In genomic region chr11:75873417-75874148, GRCh38 we compare ENCODE assay signal across 8 cellular contexts. TPM values are rescaled to one million over a fixed set of nuclear protein-coding genes. Genes with fewer than 3 reads are reported as not detected.
DNase-seq lines count a peak whose midpoint lies in the region; ATAC-seq and TF ChIP-seq lines count a peak whose summit lies in the region.

No MANE protein-coding gene starts in this region.

- no peak overlapping the region for H3K4me3 Mint-ChIP-seq in T-helper 1 cell treated with Interleukin-12 subunit alpha and Interleukin-12 subunit beta and Interleukin-4 antibody, amounts not matched to agents 30 μg/mL and 1 μg/mL, for 36 hours
- peak overlapping the region; percentile 34 for H3K4me3 Mint-ChIP-seq in stimulated activated effector memory CD8-positive, alpha-beta T cell treated with anti-CD3 and anti-CD28 coated beads, Interleukin-12 subunit alpha, Interleukin-12 subunit beta, amount 100 ng/mL, for 72 hours

- BruUV-seq in PC-3 (replicated peaks; lab: Mats Ljungman, UMichigan), result TSS peak; percentile 65

- H3K36me3 Mint-ChIP-seq in T-helper 1 cell treated with Interleukin-12 subunit alpha and Interleukin-12 subunit beta and Interleukin-4 antibody, amounts not matched to agents 30 μg/mL and 1 μg/mL, for 36 hours (ENCODE audit: low read depth), result peaks cover 2% of the 10 kb centered on the region
- peaks cover 18% of the 10 kb centered on the region for H3K36me3 Mint-ChIP-seq in stimulated activated effector memory CD8-positive, alpha-beta T cell treated with anti-CD3 and anti-CD28 coated beads, Interleukin-12 subunit alpha, Interleukin-12 subunit beta, amount 100 ng/mL, for 72 hours

- H4K20me1 ChIP-seq in PC-3 (ENCODE audit: low read length), result no peaks in the 10 kb centered on the region; the same call in 1 of the 2 replicates

- no peak overlapping the region for H3K4me3 ChIP-seq in PC-3 (ENCODE audit: low read length)

- H3K9me2 ChIP-seq in PC-3 (replicated peaks; ENCODE audit: low read length), result no peaks in the 10 kb centered on the region

- H3K4me2 ChIP-seq in PC-3 (ENCODE audit: low read length), result no peak overlapping the region

- POLR2A ChIA-PET in PC-3 (lab: Charles Lee; ENCODE audit: unreplicated experiment), result interaction anchor here (0.5 to 0.7 kb wide), 2 partner anchors 52 to 270 kb away, joined by 3 to 4 read pairs; no protein-coding TSS in a partner anchor
- POLR2A ChIA-PET in RWPE1 (lab: Yijun Ruan, JAX; ENCODE audit: low non-redundant PET), result no interaction called here

- H3F3A ChIP-seq in PC-3 (ENCODE audit: low read length, unreplicated experiment), result no peaks in the 10 kb centered on the region

- CTCF ChIA-PET in PC-3 (lab: Charles Lee) (interaction anchor here (0.5 to 0.8 kb wide), 2 partner anchors 150 to 501 kb away, joined by 3 to 8 read pairs; no protein-coding TSS in a partner anchor), RWPE1 (lab: Yijun Ruan, JAX) (interaction anchor here (0.6 to 1.6 kb wide), 4 partner anchors 13 to 168 kb away, joined by 3 to 8 read pairs (median 4); no protein-coding TSS in a partner anchor)

- H2AFZ ChIP-seq in PC-3 (ENCODE audit: low read length), result no peak overlapping the region

- peaks cover 9% of the 10 kb centered on the region for H3K4me1 Mint-ChIP-seq in T-helper 1 cell treated with Interleukin-12 subunit alpha and Interleukin-12 subunit beta and Interleukin-4 antibody, amounts not matched to agents 30 μg/mL and 1 μg/mL, for 36 hours (ENCODE audit: low read depth)
- H3K4me1 Mint-ChIP-seq in stimulated activated effector memory CD8-positive, alpha-beta T cell treated with anti-CD3 and anti-CD28 coated beads, Interleukin-12 subunit alpha, Interleukin-12 subunit beta, amount 100 ng/mL, for 72 hours, result peaks cover 30% of the 10 kb centered on the region

- H3K79me2 ChIP-seq in PC-3 (ENCODE audit: low read length), result no peaks in the 10 kb centered on the region

- H3K4me1 ChIP-seq in PC-3 (ENCODE audit: insufficient read depth, low read length), result no peaks in the 10 kb centered on the region; the same call in 1 of the 2 replicates

- no peaks in the 10 kb centered on the region for H3K36me3 ChIP-seq in PC-3 (ENCODE audit: low read depth, low read length)

- TF ChIP-seq CTCF in PC-3 (conservative IDR thresholded peaks at IDR 0.05; ENCODE audit: low read depth, low read length) (no peak), RWPE1 (conservative IDR thresholded peaks at IDR 0.05; ENCODE audit: low read depth) (no peak)

- H3K9ac ChIP-seq in PC-3 (ENCODE audit: low read length), result no peak overlapping the region

- no peaks in the 10 kb centered on the region for H3K9me3 ChIP-seq in PC-3 (ENCODE audit: low read length)

- ATAC-seq in HG02870 (IDR thresholded peaks at IDR 0.05; ENCODE audit: unreplicated experiment), result peak; percentile 78
- ATAC-seq in PC-3, result peak; percentile 48; the same call in 1 of the 2 replicates
- ATAC-seq in stimulated activated effector memory CD8-positive, alpha-beta T cell treated with anti-CD3 and anti-CD28 coated beads, Interleukin-12 subunit alpha, Interleukin-12 subunit beta, amount 100 ng/mL, for 72 hours, result peak; percentile 89

- intact Hi-C loops in PC-3 (cut with micrococcal nuclease), result no loop called here

- no peaks in the 10 kb centered on the region for H3K27me3 ChIP-seq in PC-3 (ENCODE audit: low read length)

- H3K9me3 Mint-ChIP-seq in T-helper 1 cell treated with Interleukin-12 subunit alpha and Interleukin-12 subunit beta and Interleukin-4 antibody, amounts not matched to agents 30 μg/mL and 1 μg/mL, for 36 hours, result no peaks in the 10 kb centered on the region
- H3K9me3 Mint-ChIP-seq in stimulated activated effector memory CD8-positive, alpha-beta T cell treated with anti-CD3 and anti-CD28 coated beads, Interleukin-12 subunit alpha, Interleukin-12 subunit beta, amount 100 ng/mL, for 72 hours, result no peaks in the 10 kb centered on the region

- H3K27me3 Mint-ChIP-seq in T-helper 1 cell treated with Interleukin-12 subunit alpha and Interleukin-12 subunit beta and Interleukin-4 antibody, amounts not matched to agents 30 μg/mL and 1 μg/mL, for 36 hours (ENCODE audit: low read depth), result no peaks in the 10 kb centered on the region

- DNase-seq in T-helper 1 cell (no peak), PC-3 (no peak), RWPE1 (ENCODE audit: low spot score) (no peak), NCI-H1930 (lab: John Stamatoyannopoulos, UW) (no peak)
- DNase-seq in stimulated activated effector memory CD8-positive, alpha-beta T cell treated with anti-CD3 and anti-CD28 coated beads, Interleukin-12 subunit alpha, Interleukin-12 subunit beta, amount 100 ng/mL, for 72 hours (ENCODE audit: low spot score in 2 of 2), result peak in 1 of 2 donors; percentile 53
- no peak for DNase-seq in activated CD4-positive, alpha-beta T cell treated with anti-CD3 and anti-CD28 coated beads for 48 hours

- H3K27ac ChIP-seq in PC-3 (ENCODE audit: low read length) (no peak overlapping the region), RWPE1 (no peak overlapping the region)

- peak overlapping the region; percentile 35 for H3K27ac Mint-ChIP-seq in T-helper 1 cell treated with Interleukin-12 subunit alpha and Interleukin-12 subunit beta and Interleukin-4 antibody, amounts not matched to agents 30 μg/mL and 1 μg/mL, for 36 hours
- peak overlapping the region; percentile 85 for H3K27ac Mint-ChIP-seq in stimulated activated effector memory CD8-positive, alpha-beta T cell treated with anti-CD3 and anti-CD28 coated beads, Interleukin-12 subunit alpha, Interleukin-12 subunit beta, amount 100 ng/mL, for 72 hours

RNA-seq across cellular contexts. Expression of gene UVRAG, which starts 58.6 kb away (rescaled TPM):
- 13.0 and 14.9 TPM in 2 replicates for total RNA-seq in PC-3 (2014; rRNA removed)
